Comparison of ENCODE assay signal across 8 cellular contexts in the genomic region with DNA sequence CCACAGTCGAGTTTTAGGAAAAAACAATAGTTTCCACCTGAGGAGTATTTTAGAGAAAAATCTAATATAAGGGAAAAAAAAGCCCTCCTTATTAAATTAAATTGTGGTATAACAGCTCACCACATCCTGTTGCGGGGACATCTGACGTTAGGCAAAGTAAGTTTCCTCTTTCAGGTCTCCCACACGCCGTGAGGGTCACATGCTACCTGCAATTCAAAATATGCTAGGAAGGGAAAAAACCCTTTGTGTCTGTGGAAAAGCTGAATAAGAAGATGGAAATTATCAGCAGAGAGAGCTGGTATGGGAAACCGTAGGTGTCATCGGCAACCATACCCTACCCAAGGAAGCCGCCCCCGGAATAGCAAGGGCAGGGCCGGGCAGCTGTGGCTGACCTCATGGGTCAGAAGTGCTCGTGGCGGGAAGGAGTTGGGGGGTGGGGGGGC.
A peak's percentile ranks its signal among the peaks of the same experiment; 100 is the strongest.
DNase-seq lines count a peak whose midpoint lies in the region; ATAC-seq lines count a peak whose summit lies in the region.

No MANE protein-coding gene starts in this region.

- no peaks in the 10 kb centered on the region for H3K27me3 ChIP-seq in CD4-positive, alpha-beta memory T cell (ENCODE audit: insufficient read depth, low read length)
- H3K27me3 ChIP-seq in Karpas-422 (ENCODE audit: low read length): no peaks in the 10 kb centered on the region

- no peaks in the 10 kb centered on the region for H3K27me3 Mint-ChIP-seq in CD4-positive, alpha-beta memory T cell
- no peaks in the 10 kb centered on the region for H3K27me3 Mint-ChIP-seq in activated T-cell treated with anti-CD3 and anti-CD28 coated beads, Interleukin-2, amount 50 U/mL, for 24 hours

- H2AFZ ChIP-seq in Karpas-422 (ENCODE audit: low read length): peak overlapping the region; percentile 46

- CTCF ChIA-PET in CD4-positive, alpha-beta memory T cell (lab: Charles Lee; ENCODE audit: partially characterized antibody): interaction anchor here (1.2 to 2.9 kb wide), 9 partner anchors 10 to 145 kb away, joined by 3 to 39 read pairs (median 7); partner anchors contain the start of gene NFATC1

- H3K9me3 Mint-ChIP-seq in CD4-positive, alpha-beta memory T cell: peaks cover 0 to 3% (median 0%) of the 10 kb centered on the region in 8 donors
- no peaks in the 10 kb centered on the region for H3K9me3 Mint-ChIP-seq in activated T-cell treated with anti-CD3 and anti-CD28 coated beads, Interleukin-2, amount 50 U/mL, for 24 hours

- H4K20me1 ChIP-seq in Karpas-422 (ENCODE audit: insufficient read depth, low read depth, low read length): no peaks in the 10 kb centered on the region

- H3K9ac ChIP-seq in Karpas-422 (ENCODE audit: low read length): peak overlapping the region; percentile 71

- H3K9me3 ChIP-seq in CD4-positive, alpha-beta memory T cell (ENCODE audit: control insufficient read depth in 1 of 2, low read length in 2 of 2): no peaks in the 10 kb centered on the region
- H3K9me3 ChIP-seq in Karpas-422 (ENCODE audit: low read length): no peaks in the 10 kb centered on the region

- peaks cover 16 to 22% of the 10 kb centered on the region in 2 donors for H3K36me3 Mint-ChIP-seq in CD4-positive, alpha-beta memory T cell
- H3K36me3 Mint-ChIP-seq in activated T-cell treated with anti-CD3 and anti-CD28 coated beads, Interleukin-2, amount 50 U/mL, for 24 hours (ENCODE audit: low read depth): peaks cover 44% of the 10 kb centered on the region

- peak; percentile 82 to 93 (median 84) for DNase-seq in CD4-positive, alpha-beta memory T cell
- peak; percentile 91 for DNase-seq in Karpas-422
- no peak for DNase-seq in activated T-cell treated with anti-CD3 and anti-CD28 coated beads, Interleukin-2, amount 50 U/mL, for 24 hours
- DNase-seq in posterior vena cava (ENCODE audit: low spot score): peak; percentile 72
- DNase-seq in kidney glomerular epithelial cell (lab: John Stamatoyannopoulos, UW): no peak
- no peak for DNase-seq in NCI-H526 (lab: John Stamatoyannopoulos, UW)
- no peak for DNase-seq in amygdala (lab: John Stamatoyannopoulos, UW)

- no peaks in the 10 kb centered on the region for H3K9me2 ChIP-seq in Karpas-422 (replicated peaks; ENCODE audit: insufficient read depth, low read length)

- POLR2A ChIA-PET in CD4-positive, alpha-beta memory T cell (lab: Charles Lee; ENCODE audit: partially characterized antibody): interaction anchor here (0.7 to 2.9 kb wide), 16 partner anchors 8 to 456 kb away, joined by 3 to 173 read pairs (median 4); partner anchors contain the start of gene NFATC1

- H3K4me3 Mint-ChIP-seq in CD4-positive, alpha-beta memory T cell: peak overlapping the region; percentile 86 to 95 (median 92)
- peak overlapping the region; percentile 78 for H3K4me3 Mint-ChIP-seq in activated T-cell treated with anti-CD3 and anti-CD28 coated beads, Interleukin-2, amount 50 U/mL, for 24 hours

- peaks cover 40 to 84% (median 57%) of the 10 kb centered on the region in 4 donors for H3K4me1 Mint-ChIP-seq in CD4-positive, alpha-beta memory T cell
- H3K4me1 Mint-ChIP-seq in activated T-cell treated with anti-CD3 and anti-CD28 coated beads, Interleukin-2, amount 50 U/mL, for 24 hours (ENCODE audit: low read depth): peaks cover 76% of the 10 kb centered on the region

- H3K36me3 ChIP-seq in CD4-positive, alpha-beta memory T cell (ENCODE audit: insufficient read depth, low read length): peaks cover 15% of the 10 kb centered on the region
- H3K36me3 ChIP-seq in Karpas-422 (ENCODE audit: insufficient read depth, low read length): 0 out of 2 replicates have a peak, but pooled peaks cover 4% of the 10 kb centered on the region

- ATAC-seq in GM21528 (IDR thresholded peaks at IDR 0.05; ENCODE audit: low FRiP score, unreplicated experiment): peak; percentile 76

- H3K27ac ChIP-seq in CD4-positive, alpha-beta memory T cell (ENCODE audit: low read depth, low read length): peak overlapping the region; percentile 85
- peak overlapping the region; percentile 96 for H3K27ac ChIP-seq in Karpas-422 (ENCODE audit: low read length)

- H3K4me3 ChIP-seq in CD4-positive, alpha-beta memory T cell (ENCODE audit: low read length in 2 of 2): peak overlapping the region in 1 of 2 donors; percentile 68
- H3K4me3 ChIP-seq in Karpas-422 (ENCODE audit: low read length): peak overlapping the region; percentile 55

- H3K79me2 ChIP-seq in Karpas-422 (ENCODE audit: low read length): peaks cover 20% of the 10 kb centered on the region; the same call in 1 of the 2 replicates

- peak overlapping the region; percentile 97 to 99 (median 99) for H3K27ac Mint-ChIP-seq in CD4-positive, alpha-beta memory T cell
- peak overlapping the region; percentile 99 for H3K27ac Mint-ChIP-seq in activated T-cell treated with anti-CD3 and anti-CD28 coated beads, Interleukin-2, amount 50 U/mL, for 24 hours

- H3K4me2 ChIP-seq in Karpas-422 (ENCODE audit: low read depth, low read length, poor library complexity, severe bottlenecking): peak overlapping the region; percentile 85

- peaks cover 64% of the 10 kb centered on the region for H3K4me1 ChIP-seq in CD4-positive, alpha-beta memory T cell (ENCODE audit: insufficient read depth, low read length)
- peaks cover 40% of the 10 kb centered on the region for H3K4me1 ChIP-seq in Karpas-422 (ENCODE audit: low read length)

- intact Hi-C loops in CD4-positive, alpha-beta memory T cell (cut with micrococcal nuclease): loop anchor here (1.0 to 10.0 kb wide), 6 partner anchors 59 to 509 kb away; partner anchors contain the start of genes ATP9B, CTDP1, HSBP1L1 and RBFA
- intact Hi-C loops in posterior vena cava (cut with DNase I): loop anchor here in 1 of 2 donors (10.0 kb wide), 1 partner anchor 121 kb away; no protein-coding TSS in a partner anchor

Comparison
In these comparisons a context has a peak if more than half of its experiments do, and no peak if none do; other contexts are left out.
1. DNase-seq: peak in CD4-positive, alpha-beta memory T cell (5 of 5), Karpas-422 (single experiment) and posterior vena cava (single experiment); none in activated T-cell treated with anti-CD3 and anti-CD28 coated beads, Interleukin-2, amount 50 U/mL, for 24 hours (single experiment), kidney glomerular epithelial cell (single experiment), NCI-H526 (0 of 2) and amygdala (0 of 56).